ENCODE assay signal across 1 cellular context in genomic region chr11:19995131-19995530, GRCh38.
TF ChIP-seq lines count a peak whose summit lies in the region.

No MANE protein-coding gene starts in this region.

TF ChIP-seq in A549, 52 proteins besides CTCF, POLR2A, EP300 and RAD21 (continued from another document):
- TF ChIP-seq HMGXB4 (CRISPR knock-in tag; IDR thresholded peaks at IDR 0.05; ENCODE audit: borderline replicate concordance): no peak
- TF ChIP-seq TFCP2L1 (CRISPR knock-in tag; IDR thresholded peaks at IDR 0.05): no peak
- TF ChIP-seq REST (IDR thresholded peaks at IDR 0.05): no peak
- no peak for TF ChIP-seq MAFK (IDR thresholded peaks at IDR 0.05; ENCODE audit: partially characterized antibody)
- TF ChIP-seq CBX8 (IDR thresholded peaks at IDR 0.05): no peak
- TF ChIP-seq ATOH8 (CRISPR knock-in tag; IDR thresholded peaks at IDR 0.05; ENCODE audit: low read depth): no peak
- no peak for TF ChIP-seq HEYL (CRISPR knock-in tag; IDR thresholded peaks at IDR 0.05)
- no peak for TF ChIP-seq RNF2 (IDR thresholded peaks at IDR 0.05; ENCODE audit: borderline replicate concordance, low read depth)
- TF ChIP-seq ZC3H11A (IDR thresholded peaks at IDR 0.05): no peak
- no peak for TF ChIP-seq POLR2AphosphoS2 (conservative IDR thresholded peaks at IDR 0.05; ENCODE audit: low read length)
